ENCODE assay signal across 8 cellular contexts in genomic region chr6:108448481-108448880, GRCh38.
"Had no signal": no experiment of that assay in that cellular context is flagged by ENCODE, and none has a peak within 500 bp of the region (broad histone marks: within the 10 kb centered on the region; RNA-seq: fewer than 3 reads in every experiment).

No MANE protein-coding gene starts in this region.

- H2AFZ ChIP-seq: GM23338 had no signal

- H3K4me3 ChIP-seq: GM23338, K562 had no signal

- FAIRE-seq: H1, H54, HTR-8/SVneo, K562 had no signal

- H3K4me2 ChIP-seq: GM23338 had no signal

- DNase-seq: H9, HCEC 1CT, IMR-90 had no signal
